ENCODE assay signal across 1 cellular context in the genomic region with DNA sequence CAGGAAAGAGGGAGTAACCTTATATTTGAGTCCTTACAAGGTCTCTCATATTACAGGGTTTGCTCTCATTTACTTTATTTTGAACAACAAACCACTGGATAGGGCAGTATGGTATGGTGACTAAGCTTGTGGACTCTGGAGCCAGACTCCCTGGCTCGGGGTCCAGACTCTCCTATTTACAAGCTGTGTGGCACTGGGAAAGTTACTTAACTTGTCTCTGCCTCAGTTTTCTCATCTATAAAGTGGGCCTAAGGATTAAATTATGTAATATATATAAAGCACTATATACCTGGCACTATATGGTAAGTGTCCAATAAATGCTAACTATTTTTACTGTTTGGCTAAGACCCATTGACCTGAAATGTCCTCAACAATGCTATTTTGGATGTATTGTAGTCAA.
TF ChIP-seq lines count a peak whose summit lies in the region.

No MANE protein-coding gene starts in this region.

TF ChIP-seq in WTC11, 78 proteins besides CTCF, POLR2A, EP300 and RAD21 (continued from another document):
- TF ChIP-seq, protein P1, sequence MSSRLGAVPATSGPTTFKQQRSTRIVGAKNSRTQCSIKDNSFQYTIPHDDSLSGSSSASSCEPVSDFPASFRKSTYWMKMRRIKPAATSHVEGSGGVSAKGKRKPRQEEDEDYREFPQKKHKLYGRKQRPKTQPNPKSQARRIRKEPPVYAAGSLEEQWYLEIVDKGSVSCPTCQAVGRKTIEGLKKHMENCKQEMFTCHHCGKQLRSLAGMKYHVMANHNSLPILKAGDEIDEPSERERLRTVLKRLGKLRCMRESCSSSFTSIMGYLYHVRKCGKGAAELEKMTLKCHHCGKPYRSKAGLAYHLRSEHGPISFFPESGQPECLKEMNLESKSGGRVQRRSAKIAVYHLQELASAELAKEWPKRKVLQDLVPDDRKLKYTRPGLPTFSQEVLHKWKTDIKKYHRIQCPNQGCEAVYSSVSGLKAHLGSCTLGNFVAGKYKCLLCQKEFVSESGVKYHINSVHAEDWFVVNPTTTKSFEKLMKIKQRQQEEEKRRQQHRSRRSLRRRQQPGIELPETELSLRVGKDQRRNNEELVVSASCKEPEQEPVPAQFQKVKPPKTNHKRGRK (CRISPR knock-in tag; IDR thresholded peaks at IDR 0.05; ENCODE audit: borderline replicate concordance) = no peak
- TF ChIP-seq, protein P2, sequence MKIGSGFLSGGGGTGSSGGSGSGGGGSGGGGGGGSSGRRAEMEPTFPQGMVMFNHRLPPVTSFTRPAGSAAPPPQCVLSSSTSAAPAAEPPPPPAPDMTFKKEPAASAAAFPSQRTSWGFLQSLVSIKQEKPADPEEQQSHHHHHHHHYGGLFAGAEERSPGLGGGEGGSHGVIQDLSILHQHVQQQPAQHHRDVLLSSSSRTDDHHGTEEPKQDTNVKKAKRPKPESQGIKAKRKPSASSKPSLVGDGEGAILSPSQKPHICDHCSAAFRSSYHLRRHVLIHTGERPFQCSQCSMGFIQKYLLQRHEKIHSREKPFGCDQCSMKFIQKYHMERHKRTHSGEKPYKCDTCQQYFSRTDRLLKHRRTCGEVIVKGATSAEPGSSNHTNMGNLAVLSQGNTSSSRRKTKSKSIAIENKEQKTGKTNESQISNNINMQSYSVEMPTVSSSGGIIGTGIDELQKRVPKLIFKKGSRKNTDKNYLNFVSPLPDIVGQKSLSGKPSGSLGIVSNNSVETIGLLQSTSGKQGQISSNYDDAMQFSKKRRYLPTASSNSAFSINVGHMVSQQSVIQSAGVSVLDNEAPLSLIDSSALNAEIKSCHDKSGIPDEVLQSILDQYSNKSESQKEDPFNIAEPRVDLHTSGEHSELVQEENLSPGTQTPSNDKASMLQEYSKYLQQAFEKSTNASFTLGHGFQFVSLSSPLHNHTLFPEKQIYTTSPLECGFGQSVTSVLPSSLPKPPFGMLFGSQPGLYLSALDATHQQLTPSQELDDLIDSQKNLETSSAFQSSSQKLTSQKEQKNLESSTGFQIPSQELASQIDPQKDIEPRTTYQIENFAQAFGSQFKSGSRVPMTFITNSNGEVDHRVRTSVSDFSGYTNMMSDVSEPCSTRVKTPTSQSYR (CRISPR knock-in tag; IDR thresholded peaks at IDR 0.05) = no peak
- TF ChIP-seq NFYB (CRISPR knock-in tag; conservative IDR thresholded peaks at IDR 0.05; ENCODE audit: low read depth) = no peak
- TF ChIP-seq, protein P3, sequence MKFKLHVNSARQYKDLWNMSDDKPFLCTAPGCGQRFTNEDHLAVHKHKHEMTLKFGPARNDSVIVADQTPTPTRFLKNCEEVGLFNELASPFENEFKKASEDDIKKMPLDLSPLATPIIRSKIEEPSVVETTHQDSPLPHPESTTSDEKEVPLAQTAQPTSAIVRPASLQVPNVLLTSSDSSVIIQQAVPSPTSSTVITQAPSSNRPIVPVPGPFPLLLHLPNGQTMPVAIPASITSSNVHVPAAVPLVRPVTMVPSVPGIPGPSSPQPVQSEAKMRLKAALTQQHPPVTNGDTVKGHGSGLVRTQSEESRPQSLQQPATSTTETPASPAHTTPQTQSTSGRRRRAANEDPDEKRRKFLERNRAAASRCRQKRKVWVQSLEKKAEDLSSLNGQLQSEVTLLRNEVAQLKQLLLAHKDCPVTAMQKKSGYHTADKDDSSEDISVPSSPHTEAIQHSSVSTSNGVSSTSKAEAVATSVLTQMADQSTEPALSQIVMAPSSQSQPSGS (CRISPR knock-in tag; IDR thresholded peaks at IDR 0.05; ENCODE audit: borderline replicate concordance, low read depth) = no peak
TF ChIP-seq in WTC11: peak in this region for 0.
